In the genomic region with DNA sequence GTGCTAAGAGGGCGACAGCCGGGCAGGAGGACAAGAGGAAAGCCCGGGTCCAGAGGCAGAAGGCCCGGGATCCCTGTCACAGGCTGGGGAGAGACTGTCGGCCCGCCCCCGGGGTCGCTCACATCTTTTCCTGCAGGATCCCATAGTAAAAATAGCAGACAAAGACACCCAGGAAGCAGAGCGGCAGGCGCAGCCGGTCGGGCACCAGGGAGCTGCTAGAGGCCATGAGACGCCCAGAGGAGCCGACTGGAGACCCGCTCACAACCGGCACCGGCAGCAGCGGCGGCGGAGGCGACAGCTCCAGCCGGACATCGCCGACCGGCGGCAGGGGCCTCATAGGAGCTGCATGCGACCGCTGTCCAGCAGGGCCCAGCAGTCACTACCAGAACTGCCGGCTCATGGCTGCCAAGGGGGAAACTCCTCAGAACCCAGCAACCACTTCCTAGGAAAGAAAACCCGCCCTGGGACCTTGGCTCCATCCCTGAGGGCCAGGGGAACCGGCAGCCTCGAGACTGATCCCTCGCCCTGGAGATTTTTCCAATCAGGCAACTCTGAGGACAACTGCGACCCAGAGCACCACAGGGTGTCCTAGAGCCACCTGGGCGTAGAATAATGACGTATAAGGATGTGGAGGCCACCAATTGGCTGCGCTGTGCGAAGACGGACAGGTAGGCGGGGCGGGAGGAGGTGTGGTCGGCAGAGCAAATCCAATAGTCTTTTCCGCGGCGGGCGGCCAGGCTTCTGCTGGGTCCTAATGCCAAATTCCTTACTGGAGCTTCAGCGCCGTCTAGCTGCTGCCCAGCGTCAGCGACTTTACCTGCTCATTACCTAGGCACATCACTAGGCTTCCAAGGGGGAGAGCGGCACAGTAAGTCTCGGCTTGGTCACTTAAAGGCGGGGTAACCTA, we compare ENCODE assay signal across 1 cellular context.
TF ChIP-seq lines count a peak whose summit lies in the region.

A gene with protein sequence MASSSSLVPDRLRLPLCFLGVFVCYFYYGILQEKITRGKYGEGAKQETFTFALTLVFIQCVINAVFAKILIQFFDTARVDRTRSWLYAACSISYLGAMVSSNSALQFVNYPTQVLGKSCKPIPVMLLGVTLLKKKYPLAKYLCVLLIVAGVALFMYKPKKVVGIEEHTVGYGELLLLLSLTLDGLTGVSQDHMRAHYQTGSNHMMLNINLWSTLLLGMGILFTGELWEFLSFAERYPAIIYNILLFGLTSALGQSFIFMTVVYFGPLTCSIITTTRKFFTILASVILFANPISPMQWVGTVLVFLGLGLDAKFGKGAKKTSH (minus strand): TSS at position 357 of the 907 bp plus-strand sequence. CDS start 131 bp downstream, at position 226.

TF ChIP-seq in HepG2, 621 proteins besides CTCF, POLR2A, EP300 and RAD21 (continued from another document):
- TF ChIP-seq NR3C1 (CRISPR knock-in tag; IDR thresholded peaks at IDR 0.05): no peak
TF ChIP-seq in HepG2: peak in this region for 322.
